ENCODE assay signal across 1 cellular context in the genomic region with DNA sequence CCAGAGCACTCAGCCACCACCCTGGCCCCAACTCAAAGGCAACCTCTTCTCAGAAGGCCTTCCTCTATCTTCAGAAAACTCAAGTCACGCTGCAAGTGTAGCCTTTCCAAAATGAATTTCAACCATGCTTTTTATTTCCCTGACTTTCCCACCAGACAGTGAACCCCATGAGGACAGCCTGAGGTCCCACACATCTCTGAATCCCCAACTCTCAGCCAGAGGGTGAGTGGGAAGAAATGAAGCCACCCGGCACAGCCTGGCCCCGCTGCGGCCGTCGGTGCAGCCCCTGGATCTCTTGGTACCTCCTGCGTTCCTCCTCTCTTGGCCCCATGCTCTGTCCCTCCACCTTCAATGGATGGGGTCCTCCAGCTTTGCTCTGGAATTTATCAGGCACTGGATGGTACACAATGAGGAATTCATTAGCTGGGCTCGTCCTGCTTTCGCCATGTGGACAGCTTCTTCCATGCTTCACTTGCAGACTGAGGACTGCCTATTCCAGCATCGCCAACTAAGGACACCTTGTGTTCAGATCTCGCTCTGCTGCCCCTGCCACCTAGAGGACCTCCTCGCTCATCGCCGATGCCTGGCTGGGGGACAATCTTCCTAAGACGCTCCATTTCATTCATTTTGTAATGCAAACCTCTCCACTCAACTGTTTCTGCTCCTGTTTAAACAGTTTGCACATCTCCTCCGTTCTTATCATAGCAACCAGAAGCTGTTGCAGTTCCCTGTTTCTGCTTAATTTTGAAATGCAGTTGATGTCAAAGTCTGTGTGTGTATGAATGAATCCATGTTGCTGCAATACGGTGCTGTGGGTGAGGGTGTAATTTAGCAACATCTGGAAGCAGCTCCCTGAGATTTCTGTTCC.
TF ChIP-seq lines count a peak whose summit lies in the region.

No MANE protein-coding gene starts in this region.

TF ChIP-seq in K562, 482 proteins besides CTCF, POLR2A, EP300 and RAD21 (continued from another document):
- TF ChIP-seq, protein P1, sequence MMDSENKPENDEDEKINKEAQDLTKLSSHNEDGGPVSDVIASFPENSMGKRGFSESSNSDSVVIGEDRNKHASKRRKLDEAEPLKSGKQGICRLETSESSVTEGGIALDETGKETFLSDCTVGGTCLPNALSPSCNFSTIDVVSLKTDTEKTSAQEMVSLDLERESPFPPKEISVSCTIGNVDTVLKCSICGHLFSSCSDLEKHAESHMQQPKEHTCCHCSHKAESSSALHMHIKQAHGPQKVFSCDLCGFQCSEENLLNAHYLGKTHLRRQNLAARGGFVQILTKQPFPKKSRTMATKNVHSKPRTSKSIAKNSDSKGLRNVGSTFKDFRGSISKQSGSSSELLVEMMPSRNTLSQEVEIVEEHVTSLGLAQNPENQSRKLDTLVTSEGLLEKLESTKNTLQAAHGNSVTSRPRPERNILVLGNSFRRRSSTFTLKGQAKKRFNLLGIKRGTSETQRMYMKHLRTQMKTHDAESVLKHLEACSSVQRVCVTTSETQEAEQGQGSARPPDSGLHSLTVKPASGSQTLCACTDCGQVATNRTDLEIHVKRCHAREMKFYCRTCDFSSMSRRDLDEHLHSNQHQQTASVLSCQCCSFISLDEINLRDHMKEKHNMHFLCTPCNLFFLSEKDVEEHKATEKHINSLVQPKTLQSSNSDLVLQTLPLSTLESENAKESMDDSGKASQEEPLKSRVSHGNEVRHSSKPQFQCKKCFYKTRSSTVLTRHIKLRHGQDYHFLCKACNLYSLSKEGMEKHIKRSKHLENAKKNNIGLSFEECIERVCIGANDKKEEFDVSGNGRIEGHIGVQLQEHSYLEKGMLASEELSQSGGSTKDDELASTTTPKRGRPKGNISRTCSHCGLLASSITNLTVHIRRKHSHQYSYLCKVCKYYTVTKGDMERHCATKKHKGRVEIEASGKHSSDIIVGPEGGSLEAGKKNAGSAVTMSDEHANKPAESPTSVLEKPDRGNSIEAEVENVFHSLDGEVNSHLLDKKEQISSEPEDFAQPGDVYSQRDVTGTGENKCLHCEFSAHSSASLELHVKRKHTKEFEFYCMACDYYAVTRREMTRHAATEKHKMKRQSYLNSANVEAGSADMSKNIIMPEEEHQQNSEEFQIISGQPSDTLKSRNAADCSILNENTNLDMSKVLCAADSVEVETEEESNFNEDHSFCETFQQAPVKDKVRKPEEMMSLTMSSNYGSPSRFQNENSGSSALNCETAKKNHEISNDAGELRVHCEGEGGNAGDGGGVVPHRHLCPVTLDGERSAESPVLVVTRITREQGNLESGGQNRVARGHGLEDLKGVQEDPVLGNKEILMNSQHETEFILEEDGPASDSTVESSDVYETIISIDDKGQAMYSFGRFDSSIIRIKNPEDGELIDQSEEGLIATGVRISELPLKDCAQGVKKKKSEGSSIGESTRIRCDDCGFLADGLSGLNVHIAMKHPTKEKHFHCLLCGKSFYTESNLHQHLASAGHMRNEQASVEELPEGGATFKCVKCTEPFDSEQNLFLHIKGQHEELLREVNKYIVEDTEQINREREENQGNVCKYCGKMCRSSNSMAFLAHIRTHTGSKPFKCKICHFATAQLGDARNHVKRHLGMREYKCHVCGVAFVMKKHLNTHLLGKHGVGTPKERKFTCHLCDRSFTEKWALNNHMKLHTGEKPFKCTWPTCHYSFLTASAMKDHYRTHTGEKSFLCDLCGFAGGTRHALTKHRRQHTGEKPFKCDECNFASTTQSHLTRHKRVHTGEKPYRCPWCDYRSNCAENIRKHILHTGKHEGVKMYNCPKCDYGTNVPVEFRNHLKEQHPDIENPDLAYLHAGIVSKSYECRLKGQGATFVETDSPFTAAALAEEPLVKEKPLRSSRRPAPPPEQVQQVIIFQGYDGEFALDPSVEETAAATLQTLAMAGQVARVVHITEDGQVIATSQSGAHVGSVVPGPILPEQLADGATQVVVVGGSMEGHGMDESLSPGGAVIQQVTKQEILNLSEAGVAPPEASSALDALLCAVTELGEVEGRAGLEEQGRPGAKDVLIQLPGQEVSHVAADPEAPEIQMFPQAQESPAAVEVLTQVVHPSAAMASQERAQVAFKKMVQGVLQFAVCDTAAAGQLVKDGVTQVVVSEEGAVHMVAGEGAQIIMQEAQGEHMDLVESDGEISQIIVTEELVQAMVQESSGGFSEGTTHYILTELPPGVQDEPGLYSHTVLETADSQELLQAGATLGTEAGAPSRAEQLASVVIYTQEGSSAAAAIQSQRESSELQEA (IDR thresholded peaks at IDR 0.05; ENCODE audit: low read depth) = no peak
- TF ChIP-seq ZNF174 (CRISPR knock-in tag; IDR thresholded peaks at IDR 0.05) (no peak), NR3C1 (CRISPR knock-in tag; IDR thresholded peaks at IDR 0.05) (no peak), RFX7 (CRISPR knock-in tag; IDR thresholded peaks at IDR 0.05) (no peak), ZNF263 (CRISPR knock-in tag; IDR thresholded peaks at IDR 0.05; ENCODE audit: borderline replicate concordance) (no peak)
- TF ChIP-seq, protein P2, sequence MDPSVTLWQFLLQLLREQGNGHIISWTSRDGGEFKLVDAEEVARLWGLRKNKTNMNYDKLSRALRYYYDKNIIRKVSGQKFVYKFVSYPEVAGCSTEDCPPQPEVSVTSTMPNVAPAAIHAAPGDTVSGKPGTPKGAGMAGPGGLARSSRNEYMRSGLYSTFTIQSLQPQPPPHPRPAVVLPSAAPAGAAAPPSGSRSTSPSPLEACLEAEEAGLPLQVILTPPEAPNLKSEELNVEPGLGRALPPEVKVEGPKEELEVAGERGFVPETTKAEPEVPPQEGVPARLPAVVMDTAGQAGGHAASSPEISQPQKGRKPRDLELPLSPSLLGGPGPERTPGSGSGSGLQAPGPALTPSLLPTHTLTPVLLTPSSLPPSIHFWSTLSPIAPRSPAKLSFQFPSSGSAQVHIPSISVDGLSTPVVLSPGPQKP (CRISPR knock-in tag; IDR thresholded peaks at IDR 0.05) = no peak
- TF ChIP-seq, protein P3, sequence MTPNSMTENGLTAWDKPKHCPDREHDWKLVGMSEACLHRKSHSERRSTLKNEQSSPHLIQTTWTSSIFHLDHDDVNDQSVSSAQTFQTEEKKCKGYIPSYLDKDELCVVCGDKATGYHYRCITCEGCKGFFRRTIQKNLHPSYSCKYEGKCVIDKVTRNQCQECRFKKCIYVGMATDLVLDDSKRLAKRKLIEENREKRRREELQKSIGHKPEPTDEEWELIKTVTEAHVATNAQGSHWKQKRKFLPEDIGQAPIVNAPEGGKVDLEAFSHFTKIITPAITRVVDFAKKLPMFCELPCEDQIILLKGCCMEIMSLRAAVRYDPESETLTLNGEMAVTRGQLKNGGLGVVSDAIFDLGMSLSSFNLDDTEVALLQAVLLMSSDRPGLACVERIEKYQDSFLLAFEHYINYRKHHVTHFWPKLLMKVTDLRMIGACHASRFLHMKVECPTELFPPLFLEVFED (CRISPR knock-in tag; conservative IDR thresholded peaks at IDR 0.05) = no peak
- TF ChIP-seq, protein P4, sequence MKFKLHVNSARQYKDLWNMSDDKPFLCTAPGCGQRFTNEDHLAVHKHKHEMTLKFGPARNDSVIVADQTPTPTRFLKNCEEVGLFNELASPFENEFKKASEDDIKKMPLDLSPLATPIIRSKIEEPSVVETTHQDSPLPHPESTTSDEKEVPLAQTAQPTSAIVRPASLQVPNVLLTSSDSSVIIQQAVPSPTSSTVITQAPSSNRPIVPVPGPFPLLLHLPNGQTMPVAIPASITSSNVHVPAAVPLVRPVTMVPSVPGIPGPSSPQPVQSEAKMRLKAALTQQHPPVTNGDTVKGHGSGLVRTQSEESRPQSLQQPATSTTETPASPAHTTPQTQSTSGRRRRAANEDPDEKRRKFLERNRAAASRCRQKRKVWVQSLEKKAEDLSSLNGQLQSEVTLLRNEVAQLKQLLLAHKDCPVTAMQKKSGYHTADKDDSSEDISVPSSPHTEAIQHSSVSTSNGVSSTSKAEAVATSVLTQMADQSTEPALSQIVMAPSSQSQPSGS (CRISPR knock-in tag; IDR thresholded peaks at IDR 0.05) = no peak
- TF ChIP-seq, protein P5, sequence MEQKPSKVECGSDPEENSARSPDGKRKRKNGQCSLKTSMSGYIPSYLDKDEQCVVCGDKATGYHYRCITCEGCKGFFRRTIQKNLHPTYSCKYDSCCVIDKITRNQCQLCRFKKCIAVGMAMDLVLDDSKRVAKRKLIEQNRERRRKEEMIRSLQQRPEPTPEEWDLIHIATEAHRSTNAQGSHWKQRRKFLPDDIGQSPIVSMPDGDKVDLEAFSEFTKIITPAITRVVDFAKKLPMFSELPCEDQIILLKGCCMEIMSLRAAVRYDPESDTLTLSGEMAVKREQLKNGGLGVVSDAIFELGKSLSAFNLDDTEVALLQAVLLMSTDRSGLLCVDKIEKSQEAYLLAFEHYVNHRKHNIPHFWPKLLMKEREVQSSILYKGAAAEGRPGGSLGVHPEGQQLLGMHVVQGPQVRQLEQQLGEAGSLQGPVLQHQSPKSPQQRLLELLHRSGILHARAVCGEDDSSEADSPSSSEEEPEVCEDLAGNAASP (IDR thresholded peaks at IDR 0.05) = no peak
